Comparison of ENCODE assay signal across 1 cellular context in the genomic region with DNA sequence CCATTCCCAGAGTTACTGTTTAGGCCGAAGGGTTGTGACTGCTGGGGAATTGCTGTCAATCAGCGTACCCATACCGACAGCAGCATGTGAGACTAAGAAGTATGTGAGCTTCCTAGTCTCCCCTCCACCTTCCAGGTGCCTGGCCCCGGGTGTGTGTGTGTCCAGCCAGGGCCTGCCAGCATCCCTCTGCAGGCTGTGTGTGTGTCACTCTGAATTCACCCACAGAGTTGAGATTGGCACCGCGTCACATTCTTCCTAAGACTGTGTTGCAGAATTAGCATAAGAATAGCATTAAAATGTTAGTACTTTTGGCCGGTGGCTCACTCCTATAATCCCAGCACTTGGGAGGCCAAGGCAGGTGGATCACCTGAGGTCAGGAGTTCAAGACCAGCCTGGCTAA.
TF ChIP-seq lines count a peak whose summit lies in the region.

No MANE protein-coding gene starts in this region.

TF ChIP-seq in GM23338, 12 proteins besides CTCF, POLR2A, EP300 and RAD21 (continued from another document):
- TF ChIP-seq, protein P1, sequence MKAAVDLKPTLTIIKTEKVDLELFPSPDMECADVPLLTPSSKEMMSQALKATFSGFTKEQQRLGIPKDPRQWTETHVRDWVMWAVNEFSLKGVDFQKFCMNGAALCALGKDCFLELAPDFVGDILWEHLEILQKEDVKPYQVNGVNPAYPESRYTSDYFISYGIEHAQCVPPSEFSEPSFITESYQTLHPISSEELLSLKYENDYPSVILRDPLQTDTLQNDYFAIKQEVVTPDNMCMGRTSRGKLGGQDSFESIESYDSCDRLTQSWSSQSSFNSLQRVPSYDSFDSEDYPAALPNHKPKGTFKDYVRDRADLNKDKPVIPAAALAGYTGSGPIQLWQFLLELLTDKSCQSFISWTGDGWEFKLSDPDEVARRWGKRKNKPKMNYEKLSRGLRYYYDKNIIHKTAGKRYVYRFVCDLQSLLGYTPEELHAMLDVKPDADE (IDR thresholded peaks at IDR 0.05) = no peak
- no peak for TF ChIP-seq JUNB (IDR thresholded peaks at IDR 0.05; ENCODE audit: unreplicated experiment)
- TF ChIP-seq, protein P2, sequence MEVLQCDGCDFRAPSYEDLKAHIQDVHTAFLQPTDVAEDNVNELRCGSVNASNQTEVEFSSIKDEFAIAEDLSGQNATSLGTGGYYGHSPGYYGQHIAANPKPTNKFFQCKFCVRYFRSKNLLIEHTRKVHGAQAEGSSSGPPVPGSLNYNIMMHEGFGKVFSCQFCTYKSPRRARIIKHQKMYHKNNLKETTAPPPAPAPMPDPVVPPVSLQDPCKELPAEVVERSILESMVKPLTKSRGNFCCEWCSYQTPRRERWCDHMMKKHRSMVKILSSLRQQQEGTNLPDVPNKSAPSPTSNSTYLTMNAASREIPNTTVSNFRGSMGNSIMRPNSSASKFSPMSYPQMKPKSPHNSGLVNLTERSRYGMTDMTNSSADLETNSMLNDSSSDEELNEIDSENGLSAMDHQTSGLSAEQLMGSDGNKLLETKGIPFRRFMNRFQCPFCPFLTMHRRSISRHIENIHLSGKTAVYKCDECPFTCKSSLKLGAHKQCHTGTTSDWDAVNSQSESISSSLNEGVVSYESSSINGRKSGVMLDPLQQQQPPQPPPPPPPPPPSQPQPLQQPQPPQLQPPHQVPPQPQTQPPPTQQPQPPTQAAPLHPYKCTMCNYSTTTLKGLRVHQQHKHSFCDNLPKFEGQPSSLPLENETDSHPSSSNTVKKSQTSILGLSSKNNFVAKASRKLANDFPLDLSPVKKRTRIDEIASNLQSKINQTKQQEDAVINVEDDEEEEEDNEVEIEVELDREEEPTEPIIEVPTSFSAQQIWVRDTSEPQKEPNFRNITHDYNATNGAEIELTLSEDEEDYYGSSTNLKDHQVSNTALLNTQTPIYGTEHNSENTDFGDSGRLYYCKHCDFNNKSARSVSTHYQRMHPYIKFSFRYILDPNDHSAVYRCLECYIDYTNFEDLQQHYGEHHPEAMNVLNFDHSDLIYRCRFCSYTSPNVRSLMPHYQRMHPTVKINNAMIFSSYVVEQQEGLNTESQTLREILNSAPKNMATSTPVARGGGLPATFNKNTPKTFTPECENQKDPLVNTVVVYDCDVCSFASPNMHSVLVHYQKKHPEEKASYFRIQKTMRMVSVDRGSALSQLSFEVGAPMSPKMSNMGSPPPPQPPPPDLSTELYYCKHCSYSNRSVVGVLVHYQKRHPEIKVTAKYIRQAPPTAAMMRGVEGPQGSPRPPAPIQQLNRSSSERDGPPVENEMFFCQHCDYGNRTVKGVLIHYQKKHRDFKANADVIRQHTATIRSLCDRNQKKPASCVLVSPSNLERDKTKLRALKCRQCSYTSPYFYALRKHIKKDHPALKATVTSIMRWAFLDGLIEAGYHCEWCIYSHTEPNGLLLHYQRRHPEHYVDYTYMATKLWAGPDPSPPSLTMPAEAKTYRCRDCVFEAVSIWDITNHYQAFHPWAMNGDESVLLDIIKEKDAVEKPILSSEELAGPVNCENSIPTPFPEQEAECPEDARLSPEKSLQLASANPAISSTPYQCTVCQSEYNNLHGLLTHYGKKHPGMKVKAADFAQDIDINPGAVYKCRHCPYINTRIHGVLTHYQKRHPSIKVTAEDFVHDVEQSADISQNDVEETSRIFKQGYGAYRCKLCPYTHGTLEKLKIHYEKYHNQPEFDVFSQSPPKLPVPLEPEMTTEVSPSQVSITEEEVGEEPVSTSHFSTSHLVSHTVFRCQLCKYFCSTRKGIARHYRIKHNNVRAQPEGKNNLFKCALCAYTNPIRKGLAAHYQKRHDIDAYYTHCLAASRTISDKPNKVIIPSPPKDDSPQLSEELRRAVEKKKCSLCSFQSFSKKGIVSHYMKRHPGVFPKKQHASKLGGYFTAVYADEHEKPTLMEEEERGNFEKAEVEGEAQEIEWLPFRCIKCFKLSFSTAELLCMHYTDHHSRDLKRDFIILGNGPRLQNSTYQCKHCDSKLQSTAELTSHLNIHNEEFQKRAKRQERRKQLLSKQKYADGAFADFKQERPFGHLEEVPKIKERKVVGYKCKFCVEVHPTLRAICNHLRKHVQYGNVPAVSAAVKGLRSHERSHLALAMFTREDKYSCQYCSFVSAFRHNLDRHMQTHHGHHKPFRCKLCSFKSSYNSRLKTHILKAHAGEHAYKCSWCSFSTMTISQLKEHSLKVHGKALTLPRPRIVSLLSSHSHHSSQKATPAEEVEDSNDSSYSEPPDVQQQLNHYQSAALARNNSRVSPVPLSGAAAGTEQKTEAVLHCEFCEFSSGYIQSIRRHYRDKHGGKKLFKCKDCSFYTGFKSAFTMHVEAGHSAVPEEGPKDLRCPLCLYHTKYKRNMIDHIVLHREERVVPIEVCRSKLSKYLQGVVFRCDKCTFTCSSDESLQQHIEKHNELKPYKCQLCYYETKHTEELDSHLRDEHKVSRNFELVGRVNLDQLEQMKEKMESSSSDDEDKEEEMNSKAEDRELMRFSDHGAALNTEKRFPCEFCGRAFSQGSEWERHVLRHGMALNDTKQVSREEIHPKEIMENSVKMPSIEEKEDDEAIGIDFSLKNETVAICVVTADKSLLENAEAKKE (CRISPR knock-in tag; IDR thresholded peaks at IDR 0.05) = no peak
